1 cellular context compared by ENCODE assay signal in genomic region chr19:14718522-14719113, GRCh38.
TF ChIP-seq lines count a peak whose summit lies in the region.

No MANE protein-coding gene starts in this region.

TF ChIP-seq in K562, 482 proteins besides CTCF, POLR2A, EP300 and RAD21:
- TF ChIP-seq CBX1 (IDR thresholded peaks at IDR 0.05; ENCODE audit: low read depth) (peak; percentile 89; the same call in 1 of the 2 replicates), ZBTB40 (IDR thresholded peaks at IDR 0.05) (0 out of 2 replicates have a peak, but pooled peaks have one; percentile 38), ZBTB40 (CRISPR knock-in tag; IDR thresholded peaks at IDR 0.05) (no peak), MTA3 (IDR thresholded peaks at IDR 0.05; ENCODE audit: borderline replicate concordance) (peak; percentile 63; the same call in 1 of the 2 replicates), CBX5 (IDR thresholded peaks at IDR 0.05; ENCODE audit: borderline replicate concordance, low read depth) (peak; percentile 48; the same call in 1 of the 2 replicates), TRIM28 (IDR thresholded peaks at IDR 0.05) (peak; percentile 99), ZNF280A (IDR thresholded peaks at IDR 0.05; ENCODE audit: low read depth, partially characterized antibody) (peak; percentile 98), SRSF1 (IDR thresholded peaks at IDR 0.05; ENCODE audit: low read depth, low read length) (no peak), ZNF280B (CRISPR knock-in tag; IDR thresholded peaks at IDR 0.05) (peak; percentile 29; the same call in 1 of the 2 replicates), SMARCA5 (IDR thresholded peaks at IDR 0.05) (0 out of 2 replicates have a peak, but pooled peaks have one; percentile 25), MTA1 (IDR thresholded peaks at IDR 0.05; ENCODE audit: borderline replicate concordance) (peak; percentile 56; the same call in 1 of the 2 replicates), XRCC3 (IDR thresholded peaks at IDR 0.05) (peak; percentile 96), HBP1 (CRISPR knock-in tag; IDR thresholded peaks at IDR 0.05) (no peak), FOS (IDR thresholded peaks at IDR 0.05; ENCODE audit: extremely low read depth, insufficient read length) (no peak), NFRKB (IDR thresholded peaks at IDR 0.05; ENCODE audit: low read depth) (peak; percentile 88), RBM25 (IDR thresholded peaks at IDR 0.05; ENCODE audit: low read depth, low read length, severe bottlenecking) (peak; percentile 63), ZNF274 (IDR thresholded peaks at IDR 0.05; ENCODE audit: borderline replicate concordance, low read depth, low read length) (peak; percentile 96), ESRRA (IDR thresholded peaks at IDR 0.05; ENCODE audit: borderline replicate concordance, low read depth) (no peak), CBX3 (IDR thresholded peaks at IDR 0.05; ENCODE audit: borderline replicate concordance in 1 of 2, low read length in 2 of 2) (peak in 1 of 2 experiments; percentile 77; a peak in 2 of 3 replicates), STAG1 (CRISPR knock-in tag; IDR thresholded peaks at IDR 0.05; ENCODE audit: borderline replicate concordance) (no peak), HMG20A (CRISPR knock-in tag; conservative IDR thresholded peaks at IDR 0.05) (no peak), TEAD4 (IDR thresholded peaks at IDR 0.05; ENCODE audit: low read length) (peak; percentile 19; the same call in 1 of the 2 replicates), TEAD4 (CRISPR knock-in tag; IDR thresholded peaks at IDR 0.05; ENCODE audit: borderline replicate concordance) (no peak), USF1 (CRISPR knock-in tag; IDR thresholded peaks at IDR 0.05) (no peak), ZFPM2 (CRISPR knock-in tag; IDR thresholded peaks at IDR 0.05) (no peak), RFX7 (CRISPR knock-in tag; IDR thresholded peaks at IDR 0.05) (no peak), ARID3A (IDR thresholded peaks at IDR 0.05; ENCODE audit: borderline replicate concordance, low read depth, low read length) (no peak), KDM1A (IDR thresholded peaks at IDR 0.05) (peak in 1 of 2 experiments; percentile 41; a peak in 1 of 4 replicates), ZNF75A (CRISPR knock-in tag; IDR thresholded peaks at IDR 0.05) (peak; percentile 100), TRIM24 (IDR thresholded peaks at IDR 0.05) (peak in 1 of 2 experiments; percentile 77; a peak in 2 of 4 replicates), MYNN (IDR thresholded peaks at IDR 0.05) (no peak), MYNN (CRISPR knock-in tag; IDR thresholded peaks at IDR 0.05) (no peak)
